24 cellular contexts compared by ENCODE assay signal in genomic region chr3:197775317-197775716, GRCh38.
"Had no signal": no experiment of that assay in that cellular context is flagged by ENCODE, and none has a peak within 500 bp of the region (broad histone marks: within the 10 kb centered on the region; RNA-seq: fewer than 3 reads in every experiment).

No MANE protein-coding gene starts in this region.

- H3K4me3 Mint-ChIP-seq: activated naive CD8-positive, alpha-beta T cell; central memory CD8-positive, alpha-beta T cell; effector memory CD8-positive, alpha-beta T cell; naive thymus-derived CD8-positive, alpha-beta T cell; T-cell had no signal

- ATAC-seq: effector memory CD8-positive, alpha-beta T cell; left colon; naive thymus-derived CD8-positive, alpha-beta T cell; pancreas; psoas muscle; stimulated activated naive CD8-positive, alpha-beta T cell treated with anti-CD3 and anti-CD28 coated beads, Interleukin-15, Interleukin-2, amounts not matched to agents 100 U/mL and 50 U/mL, for 24 hours; T-cell had no signal

- H3K27me3 ChIP-seq: adrenal gland, ascending aorta, brain microvascular endothelial cell, esophagus muscularis mucosa, pancreas, upper lobe of left lung had no signal

- DNase-seq: activated CD4-positive, alpha-beta T cell treated with anti-CD3 and anti-CD28 coated beads for 4 hours; activated CD4-positive, alpha-beta T cell treated with anti-CD3 and anti-CD28 coated beads, Interleukin-2, amount 50 U/mL, for 48 hours; activated CD4-positive, CD25-positive, alpha-beta regulatory T cell; activated gamma-delta T cell treated with Interleukin-2 at 50 U/mL for 16 hours; adrenal gland; brain microvascular endothelial cell; effector memory CD8-positive, alpha-beta T cell; glutamatergic neuron; hypothalamus; islet precursor cell; left colon; naive thymus-derived CD8-positive, alpha-beta T cell; pancreas; psoas muscle; right cardiac atrium; stimulated activated CD4-positive, alpha-beta T cell treated with anti-CD3 and anti-CD28 coated beads, Interleukin-4, amount 100 ng/mL, for 24 hours; stimulated activated naive CD8-positive, alpha-beta T cell treated with anti-CD3 and anti-CD28 coated beads, Interleukin-15, Interleukin-2, amounts not matched to agents 100 U/mL and 50 U/mL, for 24 hours; T-cell; upper lobe of left lung had no signal

- H3K36me3 Mint-ChIP-seq: activated naive CD8-positive, alpha-beta T cell had no signal

- H3K4me1 ChIP-seq: adrenal gland, ascending aorta, esophagus muscularis mucosa, pancreas, psoas muscle, upper lobe of left lung had no signal

- H3K4me1 Mint-ChIP-seq: central memory CD8-positive, alpha-beta T cell; T-cell had no signal

- H3K4me3 ChIP-seq: adrenal gland, ascending aorta, esophagus muscularis mucosa, lung, pancreas, psoas muscle, upper lobe of left lung had no signal

- H3K27ac ChIP-seq: adrenal gland, ascending aorta, brain microvascular endothelial cell, esophagus muscularis mucosa, pancreas, psoas muscle, upper lobe of left lung had no signal

- H3K27ac Mint-ChIP-seq: activated naive CD8-positive, alpha-beta T cell; effector memory CD8-positive, alpha-beta T cell; T-cell had no signal

- H3K9me3 Mint-ChIP-seq: central memory CD8-positive, alpha-beta T cell; effector memory CD8-positive, alpha-beta T cell; naive thymus-derived CD8-positive, alpha-beta T cell; T-cell had no signal

- H3K9me3 ChIP-seq: adrenal gland, ascending aorta, esophagus muscularis mucosa, pancreas, psoas muscle, upper lobe of left lung had no signal

- H3K27me3 Mint-ChIP-seq: activated naive CD8-positive, alpha-beta T cell; central memory CD8-positive, alpha-beta T cell; effector memory CD8-positive, alpha-beta T cell; naive thymus-derived CD8-positive, alpha-beta T cell; T-cell had no signal
